In the genomic region with DNA sequence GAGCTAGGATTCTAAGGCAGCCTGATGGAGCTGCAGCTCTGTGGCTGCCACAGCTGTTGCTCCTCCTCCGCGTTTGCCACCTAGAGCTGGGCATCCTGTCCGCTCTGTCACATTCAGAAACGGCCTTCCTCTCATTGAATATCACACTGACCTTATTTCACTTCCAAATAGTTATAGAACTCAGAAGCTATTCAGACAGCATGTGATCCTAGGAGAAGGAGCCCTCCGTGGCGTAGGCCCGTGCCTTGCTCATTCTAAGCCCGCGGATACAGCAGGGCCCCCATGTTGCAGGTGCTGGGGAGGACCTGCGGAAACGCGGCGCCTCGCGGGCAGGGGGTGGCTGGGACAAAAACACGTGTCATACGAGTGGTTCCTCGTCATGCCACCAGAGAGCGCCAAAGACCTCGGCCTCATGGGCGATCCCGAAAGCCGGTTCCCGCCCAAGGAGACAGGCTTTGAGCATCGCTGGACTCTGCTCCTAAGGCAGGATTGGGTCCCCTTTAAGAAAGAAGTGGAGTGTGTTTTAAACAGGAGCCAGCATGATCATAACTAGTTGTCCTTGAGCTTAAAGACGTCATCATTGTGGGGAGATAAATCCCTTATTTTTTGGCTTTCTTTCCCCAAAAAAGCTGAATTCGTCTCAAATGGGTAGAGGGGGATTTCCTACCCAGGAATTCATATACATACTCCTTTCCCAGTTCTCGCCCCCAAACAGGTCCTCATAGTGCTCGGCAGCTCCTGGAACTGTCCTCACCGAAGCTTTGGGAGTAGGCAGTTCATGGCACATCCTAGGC, we compare ENCODE assay signal across 1 cellular context.
TF ChIP-seq lines count a peak whose summit lies in the region.

No MANE protein-coding gene starts in this region.

TF ChIP-seq in GM12878, 131 proteins besides CTCF, POLR2A, EP300 and RAD21 (continued from another document):
- TF ChIP-seq, protein P1, sequence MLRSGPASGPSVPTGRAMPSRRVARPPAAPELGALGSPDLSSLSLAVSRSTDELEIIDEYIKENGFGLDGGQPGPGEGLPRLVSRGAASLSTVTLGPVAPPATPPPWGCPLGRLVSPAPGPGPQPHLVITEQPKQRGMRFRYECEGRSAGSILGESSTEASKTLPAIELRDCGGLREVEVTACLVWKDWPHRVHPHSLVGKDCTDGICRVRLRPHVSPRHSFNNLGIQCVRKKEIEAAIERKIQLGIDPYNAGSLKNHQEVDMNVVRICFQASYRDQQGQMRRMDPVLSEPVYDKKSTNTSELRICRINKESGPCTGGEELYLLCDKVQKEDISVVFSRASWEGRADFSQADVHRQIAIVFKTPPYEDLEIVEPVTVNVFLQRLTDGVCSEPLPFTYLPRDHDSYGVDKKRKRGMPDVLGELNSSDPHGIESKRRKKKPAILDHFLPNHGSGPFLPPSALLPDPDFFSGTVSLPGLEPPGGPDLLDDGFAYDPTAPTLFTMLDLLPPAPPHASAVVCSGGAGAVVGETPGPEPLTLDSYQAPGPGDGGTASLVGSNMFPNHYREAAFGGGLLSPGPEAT (IDR thresholded peaks at IDR 0.05; ENCODE audit: low read depth) = no peak
- TF ChIP-seq SMC3 (IDR thresholded peaks at IDR 0.05; ENCODE audit: borderline replicate concordance, low read length) (peak; percentile 90), CREM (IDR thresholded peaks at IDR 0.05; ENCODE audit: low read depth) (peak; percentile 65; the same call in 1 of the 2 replicates), SRF (IDR thresholded peaks at IDR 0.05; ENCODE audit: low read depth in 2 of 2, low read length in 2 of 2) (no peak), YY1 (IDR thresholded peaks at IDR 0.05; ENCODE audit: low read depth, low read length) (peak; percentile 53; the same call in 1 of the 2 replicates)
- TF ChIP-seq, protein P2, sequence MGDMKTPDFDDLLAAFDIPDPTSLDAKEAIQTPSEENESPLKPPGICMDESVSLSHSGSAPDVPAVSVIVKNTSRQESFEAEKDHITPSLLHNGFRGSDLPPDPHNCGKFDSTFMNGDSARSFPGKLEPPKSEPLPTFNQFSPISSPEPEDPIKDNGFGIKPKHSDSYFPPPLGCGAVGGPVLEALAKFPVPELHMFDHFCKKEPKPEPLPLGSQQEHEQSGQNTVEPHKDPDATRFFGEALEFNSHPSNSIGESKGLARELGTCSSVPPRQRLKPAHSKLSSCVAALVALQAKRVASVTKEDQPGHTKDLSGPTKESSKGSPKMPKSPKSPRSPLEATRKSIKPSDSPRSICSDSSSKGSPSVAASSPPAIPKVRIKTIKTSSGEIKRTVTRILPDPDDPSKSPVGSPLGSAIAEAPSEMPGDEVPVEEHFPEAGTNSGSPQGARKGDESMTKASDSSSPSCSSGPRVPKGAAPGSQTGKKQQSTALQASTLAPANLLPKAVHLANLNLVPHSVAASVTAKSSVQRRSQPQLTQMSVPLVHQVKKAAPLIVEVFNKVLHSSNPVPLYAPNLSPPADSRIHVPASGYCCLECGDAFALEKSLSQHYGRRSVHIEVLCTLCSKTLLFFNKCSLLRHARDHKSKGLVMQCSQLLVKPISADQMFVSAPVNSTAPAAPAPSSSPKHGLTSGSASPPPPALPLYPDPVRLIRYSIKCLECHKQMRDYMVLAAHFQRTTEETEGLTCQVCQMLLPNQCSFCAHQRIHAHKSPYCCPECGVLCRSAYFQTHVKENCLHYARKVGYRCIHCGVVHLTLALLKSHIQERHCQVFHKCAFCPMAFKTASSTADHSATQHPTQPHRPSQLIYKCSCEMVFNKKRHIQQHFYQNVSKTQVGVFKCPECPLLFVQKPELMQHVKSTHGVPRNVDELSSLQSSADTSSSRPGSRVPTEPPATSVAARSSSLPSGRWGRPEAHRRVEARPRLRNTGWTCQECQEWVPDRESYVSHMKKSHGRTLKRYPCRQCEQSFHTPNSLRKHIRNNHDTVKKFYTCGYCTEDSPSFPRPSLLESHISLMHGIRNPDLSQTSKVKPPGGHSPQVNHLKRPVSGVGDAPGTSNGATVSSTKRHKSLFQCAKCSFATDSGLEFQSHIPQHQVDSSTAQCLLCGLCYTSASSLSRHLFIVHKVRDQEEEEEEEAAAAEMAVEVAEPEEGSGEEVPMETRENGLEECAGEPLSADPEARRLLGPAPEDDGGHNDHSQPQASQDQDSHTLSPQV (IDR thresholded peaks at IDR 0.05) = no peak
TF ChIP-seq in GM12878: peak in this region for 7.
